31 cellular contexts compared by ENCODE assay signal in the genomic region with DNA sequence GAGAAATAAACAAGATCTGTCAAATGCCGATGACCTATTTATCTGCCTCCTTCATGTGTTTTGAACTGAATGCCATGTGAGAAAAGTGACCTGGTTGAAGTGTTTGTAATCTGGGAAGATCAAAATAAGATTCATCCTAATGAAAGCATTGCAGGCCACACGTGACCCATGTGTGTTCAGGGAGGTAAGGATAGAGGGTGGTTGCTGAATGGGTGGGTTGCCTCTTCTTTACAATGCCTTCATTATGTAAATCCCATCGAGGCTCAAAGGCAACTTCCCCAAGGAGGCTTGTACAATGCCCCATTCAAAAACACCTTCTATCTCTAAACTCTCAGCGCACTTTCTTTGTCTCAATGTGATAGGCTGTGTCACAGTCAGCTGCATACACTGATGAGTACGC.
"Had no signal": no experiment of that assay in that cellular context is flagged by ENCODE, and none has a peak within 500 bp of the region (broad histone marks: within the 10 kb centered on the region; RNA-seq: fewer than 3 reads in every experiment).

No MANE protein-coding gene starts in this region.

- ATAC-seq: activated CD4-positive, alpha-beta T cell treated with anti-CD3 and anti-CD28 coated beads for 36 hours; activated CD4-positive, CD25-positive, alpha-beta regulatory T cell treated with anti-CD3 and anti-CD28 coated beads, Interleukin-2, amount 50 U/mL, for 24 hours; activated CD8-positive, alpha-beta memory T cell treated with anti-CD3 and anti-CD28 coated beads, Interleukin-2, amount 10 ng/mL, durations not matched to agents 7 days and 5 days; activated CD8-positive, alpha-beta T cell treated with anti-CD3 and anti-CD28 coated beads, Interleukin-2, amount 10 ng/mL, durations not matched to agents 7 days and 5 days; activated naive CD8-positive, alpha-beta T cell treated with anti-CD3 and anti-CD28 coated beads, Interleukin-2, amount 50 U/mL, for 24 hours had no signal

- H3K4me1 ChIP-seq: ascending aorta had no signal

- H3K27me3 ChIP-seq: ascending aorta, cardiac muscle cell had no signal

- H3K9me3 ChIP-seq: ascending aorta had no signal

- H3K27ac ChIP-seq: ascending aorta, cardiac muscle cell, VCaP had no signal

- FAIRE-seq: bronchial epithelial cell, TTC549 had no signal

- H3K36me3 ChIP-seq: ascending aorta, cardiac muscle cell had no signal

- H3K4me3 ChIP-seq: ascending aorta, cardiac muscle cell had no signal

- DNase-seq: activated CD4-positive, alpha-beta memory T cell treated with anti-CD3 and anti-CD28 coated beads, Interleukin-2, amount 10 ng/mL, durations not matched to agents 7 days and 5 days; activated CD4-positive, alpha-beta T cell treated with anti-CD3 and anti-CD28 coated beads for 1 hour; activated CD4-positive, alpha-beta T cell treated with anti-CD3 and anti-CD28 coated beads for 36 hours; activated CD4-positive, alpha-beta T cell treated with anti-CD3 and anti-CD28 coated beads for 48 hours; activated CD4-positive, alpha-beta T cell treated with anti-CD3 and anti-CD28 coated beads, Interleukin-2, amount 10 ng/mL, durations not matched to agents 7 days and 5 days; activated CD4-positive, alpha-beta T cell treated with anti-CD3 and anti-CD28 coated beads, Interleukin-2, amount 50 U/mL, for 48 hours; activated CD4-positive, CD25-positive, alpha-beta regulatory T cell; activated CD8-positive, alpha-beta memory T cell treated with anti-CD3 and anti-CD28 coated beads for 24 hours; activated CD8-positive, alpha-beta memory T cell treated with anti-CD3 and anti-CD28 coated beads, Interleukin-2, amount 10 ng/mL, durations not matched to agents 7 days and 5 days; activated CD8-positive, alpha-beta memory T cell treated with anti-CD3 and anti-CD28 coated beads, Interleukin-2, amount 50 U/mL, for 48 hours; activated CD8-positive, alpha-beta T cell treated with anti-CD3 and anti-CD28 coated beads, Interleukin-2, amount 10 ng/mL, durations not matched to agents 7 days and 5 days; activated effector memory CD4-positive, alpha-beta T cell treated with Interleukin-2 at 50 U/mL for 16 hours; activated gamma-delta T cell; activated naive CD4-positive, alpha-beta T cell treated with anti-CD3 and anti-CD28 coated beads, Interleukin-2, amount 10 ng/mL, durations not matched to agents 7 days and 5 days; activated naive CD4-positive, alpha-beta T cell treated with Interleukin-2 at 50 U/mL for 16 hours; activated naive CD8-positive, alpha-beta T cell treated with anti-CD3 and anti-CD28 coated beads, Interleukin-2, amount 10 ng/mL, durations not matched to agents 7 days and 5 days; activated naive CD8-positive, alpha-beta T cell treated with anti-CD3 and anti-CD28 coated beads, Interleukin-2, amount 50 U/mL, for 24 hours; activated T-cell treated with anti-CD3 and anti-CD28 coated beads, Interleukin-2, amount 50 U/mL, for 24 hours; activated T-cell treated with anti-CD3 and anti-CD28 coated beads, Interleukin-2, amount 50 U/mL, for 48 hours; amygdala; anterior cingulate cortex; caudate nucleus; cerebellar nuclear complex; T-helper 2 cell; T-helper 9 cell had no signal
